In genomic region chr9:133402689-133403088, GRCh38 we compare ENCODE assay signal across 18 cellular contexts. TPM values are rescaled to one million over a fixed set of nuclear protein-coding genes. Genes with fewer than 3 reads are reported as not detected.
DNase-seq lines count a peak whose midpoint lies in the region; ATAC-seq, FAIRE-seq and TF ChIP-seq lines count a peak whose summit lies in the region.
"Had no signal": no experiment of that assay in that cellular context is flagged by ENCODE, and none has a peak within 500 bp of the region (broad histone marks: within the 10 kb centered on the region; RNA-seq: fewer than 3 reads in every experiment).

No MANE protein-coding gene starts in this region.

- no peak for TF ChIP-seq EP300 in K562 (IDR thresholded peaks at IDR 0.05; ENCODE audit: low read length)

- no peaks in the 10 kb centered on the region for H3K79me2 ChIP-seq in K562 (ENCODE audit: control insufficient read depth, insufficient read depth, low read length)
- no peaks in the 10 kb centered on the region for H3K79me2 ChIP-seq in osteoblast (ENCODE audit: insufficient read depth, low read length)

- H3K4me2 ChIP-seq in K562 (ENCODE audit: insufficient read depth, low read length) (no peak overlapping the region), osteoblast (ENCODE audit: insufficient read depth, low read length) (no peak overlapping the region)
- H3K4me2 ChIP-seq: A549 had no signal

- ATAC-seq in K562 = no peak
- ATAC-seq: A549 had no signal

- POLR2A ChIA-PET in K562 (lab: Yijun Ruan, JAX) = interaction anchor here (0.6 to 1.0 kb wide), 2 partner anchors 10 to 372 kb away, joined by 3 to 4 read pairs; no protein-coding TSS in a partner anchor

- no peak overlapping the region for H3K4me3 ChIP-seq in K562
- no peak overlapping the region for H3K4me3 ChIP-seq in osteoblast (ENCODE audit: insufficient read depth, low read length)
- H3K4me3 ChIP-seq: A549, GM23248 had no signal

- H4K20me1 ChIP-seq in K562 (replicated peaks; ENCODE audit: control insufficient read depth, insufficient read depth, low read length) = peaks cover 11% of the 10 kb centered on the region
- peaks cover 11% of the 10 kb centered on the region for H4K20me1 ChIP-seq in osteoblast (ENCODE audit: insufficient read depth, low read length)

- CTCF ChIA-PET in K562 (lab: Yijun Ruan, JAX; ENCODE audit: low intra/inter-chr PET ratio) = no interaction called here

- H3K4me1 ChIP-seq in K562 (replicated peaks in 1 of 2; ENCODE audit: control insufficient read depth in 2 of 2, insufficient read depth in 2 of 2, low read length in 2 of 2) (peaks cover 0 to 26% of the 10 kb centered on the region in 2 experiments; a peak in 3 of 5 replicates), osteoblast (ENCODE audit: insufficient read depth, low read length) (peaks cover 10% of the 10 kb centered on the region)
- H3K4me1 ChIP-seq: A549, Caco-2 had no signal

- H2AFZ ChIP-seq in K562 (ENCODE audit: low read depth, low read length) (no peak overlapping the region), osteoblast (ENCODE audit: low read length) (no peak overlapping the region)
- H2AFZ ChIP-seq: GM23248 had no signal

- intact Hi-C loops in K562 (cut with micrococcal nuclease) = no loop called here

- H3K27me3 ChIP-seq in K562 (ENCODE audit: control insufficient read depth in 2 of 2, insufficient read depth in 2 of 2, low read length in 2 of 2) = peaks cover 0 to 1% of the 10 kb centered on the region in 2 experiments; a peak in 1 of 5 replicates
- peaks cover 6% of the 10 kb centered on the region for H3K27me3 ChIP-seq in osteoblast (ENCODE audit: insufficient read depth, low read length)

- no peaks in the 10 kb centered on the region for H3K9me3 ChIP-seq in K562 (replicated peaks; ENCODE audit: control insufficient read depth, insufficient read depth, low read depth, low read length)
- no peaks in the 10 kb centered on the region for H3K9me3 ChIP-seq in osteoblast (ENCODE audit: low read depth, low read length)
- H3K9me3 ChIP-seq: A549, Caco-2 had no signal

- no peaks in the 10 kb centered on the region for H3K9me1 ChIP-seq in K562 (ENCODE audit: control insufficient read depth, insufficient read depth, low read length)

- H3K9ac ChIP-seq in K562 (ENCODE audit: insufficient read depth in 1 of 2, low read depth in 2 of 2, low read length in 2 of 2) = peak overlapping the region in 1 of 2 experiments; percentile 60; a peak in 1 of 4 replicates
- H3K9ac ChIP-seq: GM23248 had no signal

- TF ChIP-seq RAD21 in K562 (CRISPR knock-in tag; conservative IDR thresholded peaks at IDR 0.05 in 1 of 2, IDR thresholded peaks at IDR 0.05 in 1 of 2) = no peak

- no TSS peak for BruUV-seq in K562 (replicated peaks; lab: Mats Ljungman, UMichigan)

- in situ Hi-C loops in K562 (cut with MboI) = no loop called here

- no peak for FAIRE-seq in D721Med (lab: Jason Lieb, UNC)
- FAIRE-seq in K562 (lab: Jason Lieb, UNC) = no peak
- FAIRE-seq: A549, GM12892, GM18507 had no signal

- H3K27ac ChIP-seq in K562 (ENCODE audit: extremely low read depth, low read depth, low read length) (no peak overlapping the region), osteoblast (ENCODE audit: low read depth, low read length) (no peak overlapping the region)
- H3K27ac ChIP-seq: A549, C4-2B, GM23248 had no signal

- peaks cover 46% of the 10 kb centered on the region; the same call in 2 of the 3 replicates for H3K36me3 ChIP-seq in K562 (ENCODE audit: control insufficient read depth, insufficient read depth, low read length)
- peaks cover 8% of the 10 kb centered on the region for H3K36me3 ChIP-seq in osteoblast (ENCODE audit: insufficient read depth, low read length)

- DNase-seq in 8988T (peak; percentile 7), D721Med (ENCODE audit: insufficient read length, low spot score) (peak; percentile 6), K562 (ENCODE audit: extremely low read depth in 1 of 4, low spot score in 3 of 4) (no peak), osteoblast (ENCODE audit: insufficient read length, low spot score, missing footprints) (peak; percentile 18), NCI-H510A treated with DMSO at 0.1 percent for 48 hours (lab: John Stamatoyannopoulos, UW) (no peak), HCEC 1CT (no peak)
- DNase-seq: AML-193; Caco-2; CD4-positive, alpha-beta T cell; DMS153; DMS79; GDM1; GM23248; H9 had no signal

- TF ChIP-seq POLR2A in K562 (conservative IDR thresholded peaks at IDR 0.05) = no peak

- 63% methylated on average over 3 of the region's 7 CpGs for WGBS in K562 (ENCODE audit: insufficient coverage, low coverage, missing lambda C conversion rate)

- TF ChIP-seq CTCF in D721Med (IDR thresholded peaks at IDR 0.05; ENCODE audit: insufficient read depth, missing control alignments) (no peak), K562 (IDR thresholded peaks at IDR 0.05 in 2 of 3, conservative IDR thresholded peaks at IDR 0.05 in 1 of 3; ENCODE audit: insufficient read depth in 2 of 3, low read depth in 1 of 3, low read length in 3 of 3) (no peak), osteoblast (IDR thresholded peaks at IDR 0.05; ENCODE audit: extremely low read depth, low read depth, low read length) (no peak)

RNA-seq across cellular contexts. Expression of gene REXO4, which starts 15.1 kb away (rescaled TPM):
- 33.3 and 49.1 TPM in 2 replicates for total RNA-seq in K562 (2011; cell fraction: chromatin; rRNA removed; ENCODE audit: low replicate concordance)
- 33.0 and 38.9 TPM in 2 replicates for total RNA-seq in K562 (2011; cell fraction: nucleolus; rRNA removed)
- total RNA-seq in K562 (2011; cell fraction: nucleoplasm; rRNA removed) = 25.6 and 35.8 TPM in 2 replicates
- total RNA-seq in K562 (2014; rRNA removed) (70.5 and 72.9 TPM in 2 replicates), K562 (2014; rRNA removed; fragmentation: Illumina TruSeq; extraction: Trizol) (19.6 and 21.6 TPM in 2 replicates), K562 (2015; rRNA removed; fragmentation: Illumina TruSeq; extraction: Trizol) (31.1 and 31.3 TPM in 2 replicates), K562 (2021) (56.4 and 57.9 TPM in 2 replicates), osteoblast (10.6 and 11.9 TPM in 2 replicates)
- polyA plus RNA-seq in K562 (2011; rRNA removed) (23.9 and 29.2 TPM in 2 replicates), K562 (2014; fragmentation: Illumina TruSeq; extraction: Trizol) (40.9 and 45.1 TPM in 2 replicates), K562 (2014; fragmentation: Nextera tagmentation; extraction: Ambion mirVana) (1 to 10 TPM; 3.4 to 5.0 TPM), K562 (2014; rRNA removed) (58.8 and 62.3 TPM in 2 replicates)
- polyA plus RNA-seq in K562 (2011; cell fraction: cytosol; rRNA removed) = 26.2 and 39.1 TPM in 2 replicates
- 19.8 and 27.2 TPM in 2 replicates for polyA plus RNA-seq in K562 (2011; cell fraction: nucleus; rRNA removed)
- polyA plus RNA-seq in K562 (2012) = 22.0 and 39.1 TPM in 2 replicates
- 22.5 and 31.4 TPM in 2 replicates for polyA minus RNA-seq in K562 (2011; rRNA and poly(A)+ RNA removed)
- 17.9 and 24.8 TPM in 2 replicates for polyA minus RNA-seq in K562 (2011; cell fraction: cytosol; rRNA and poly(A)+ RNA removed)
- 13.6 and 16.7 TPM in 2 replicates for polyA minus RNA-seq in K562 (2011; cell fraction: nucleus; rRNA and poly(A)+ RNA removed)

RNA-seq across cellular contexts. Expression of gene ADAMTS13, which starts 19.5 kb away (rescaled TPM):
- 0.51 and 1.4 TPM in 2 replicates for total RNA-seq in K562 (2011; cell fraction: chromatin; rRNA removed; ENCODE audit: low replicate concordance)
- total RNA-seq in K562 (2011; cell fraction: nucleolus; rRNA removed) = 0.53 and 0.83 TPM in 2 replicates
- 0.44 and 1.4 TPM in 2 replicates for total RNA-seq in K562 (2011; cell fraction: nucleoplasm; rRNA removed)
- total RNA-seq in K562 (2014; rRNA removed) = 0.04 TPM in 1 of 2 replicates, not detected in the other
- total RNA-seq in K562 (2014; rRNA removed; fragmentation: Illumina TruSeq; extraction: Trizol) = not detected in 2 replicates
- 0.04 TPM in 1 of 2 replicates, not detected in the other for total RNA-seq in K562 (2015; rRNA removed; fragmentation: Illumina TruSeq; extraction: Trizol)
- 0.07 TPM in 1 of 2 replicates, not detected in the other for total RNA-seq in K562 (2021)
- polyA plus RNA-seq in K562 (2011; rRNA removed) = 0.16 and 0.20 TPM in 2 replicates
- 0.10 and 0.16 TPM in 2 replicates for polyA plus RNA-seq in K562 (2011; cell fraction: cytosol; rRNA removed)
- 1.2 and 1.3 TPM in 2 replicates for polyA plus RNA-seq in K562 (2011; cell fraction: nucleus; rRNA removed)
- 0.29 and 1.0 TPM in 2 replicates for polyA plus RNA-seq in K562 (2012)
- polyA plus RNA-seq in K562 (2014; fragmentation: Illumina TruSeq; extraction: Trizol) = 0.03 TPM in 1 of 2 replicates, not detected in the other
- not detected for polyA plus RNA-seq in K562 (2014; fragmentation: Nextera tagmentation; extraction: Ambion mirVana)
- 0.04 and 0.26 TPM in 2 replicates for polyA plus RNA-seq in K562 (2014; rRNA removed)
- not detected in 2 replicates for polyA minus RNA-seq in K562 (2011; rRNA and poly(A)+ RNA removed)
- polyA minus RNA-seq in K562 (2011; cell fraction: cytosol; rRNA and poly(A)+ RNA removed) = not detected in 2 replicates
- polyA minus RNA-seq in K562 (2011; cell fraction: nucleus; rRNA and poly(A)+ RNA removed) = 0.33 and 0.40 TPM in 2 replicates
- total RNA-seq in osteoblast = 1.2 and 1.4 TPM in 2 replicates

RNA-seq across cellular contexts. Expression of gene STKLD1, which starts 26.5 kb away (rescaled TPM):
- 1.6 and 2.8 TPM in 2 replicates for total RNA-seq in K562 (2011; cell fraction: chromatin; rRNA removed; ENCODE audit: low replicate concordance)
- 0.50 and 0.92 TPM in 2 replicates for total RNA-seq in K562 (2011; cell fraction: nucleolus; rRNA removed)
- 0.69 and 1.3 TPM in 2 replicates for total RNA-seq in K562 (2011; cell fraction: nucleoplasm; rRNA removed)
- 0.53 TPM in 1 of 2 replicates, not detected in the other for total RNA-seq in K562 (2014; rRNA removed)
- 0.19 and 0.36 TPM in 2 replicates for total RNA-seq in K562 (2014; rRNA removed; fragmentation: Illumina TruSeq; extraction: Trizol)
- 0.26 and 0.65 TPM in 2 replicates for total RNA-seq in K562 (2015; rRNA removed; fragmentation: Illumina TruSeq; extraction: Trizol)
- 0.20 and 0.33 TPM in 2 replicates for total RNA-seq in K562 (2021)
- polyA plus RNA-seq in K562 (2011; rRNA removed) = 0.60 and 1.2 TPM in 2 replicates
- 0.60 and 0.85 TPM in 2 replicates for polyA plus RNA-seq in K562 (2011; cell fraction: cytosol; rRNA removed)
- polyA plus RNA-seq in K562 (2011; cell fraction: nucleus; rRNA removed) = 0.60 and 0.86 TPM in 2 replicates
- 0.82 and 1.7 TPM in 2 replicates for polyA plus RNA-seq in K562 (2012)
- 0.25 and 1.0 TPM in 2 replicates for polyA plus RNA-seq in K562 (2014; fragmentation: Illumina TruSeq; extraction: Trizol)
- under 1 TPM in 1 of 2 experiments, not detected in 1; 0.10 TPM for polyA plus RNA-seq in K562 (2014; fragmentation: Nextera tagmentation; extraction: Ambion mirVana)
- polyA plus RNA-seq in K562 (2014; rRNA removed) = 0.13 and 0.61 TPM in 2 replicates
- 0.39 and 0.81 TPM in 2 replicates for polyA minus RNA-seq in K562 (2011; rRNA and poly(A)+ RNA removed)
- 0.86 TPM in 1 of 2 replicates, not detected in the other for polyA minus RNA-seq in K562 (2011; cell fraction: cytosol; rRNA and poly(A)+ RNA removed)
- polyA minus RNA-seq in K562 (2011; cell fraction: nucleus; rRNA and poly(A)+ RNA removed) = 0.27 and 0.44 TPM in 2 replicates
- 0.72 and 1.2 TPM in 2 replicates for total RNA-seq in osteoblast

RNA-seq across cellular contexts. Expression of gene SURF4, which starts 26.8 kb away (rescaled TPM):
- 165 and 371 TPM in 2 replicates for total RNA-seq in K562 (2011; cell fraction: chromatin; rRNA removed; ENCODE audit: low replicate concordance)
- 360 and 416 TPM in 2 replicates for total RNA-seq in K562 (2011; cell fraction: nucleolus; rRNA removed)
- total RNA-seq in K562 (2011; cell fraction: nucleoplasm; rRNA removed) = 387 and 460 TPM in 2 replicates
- 158 and 200 TPM in 2 replicates for total RNA-seq in K562 (2014; rRNA removed)
- 110 and 137 TPM in 2 replicates for total RNA-seq in K562 (2014; rRNA removed; fragmentation: Illumina TruSeq; extraction: Trizol)
- 128 and 130 TPM in 2 replicates for total RNA-seq in K562 (2015; rRNA removed; fragmentation: Illumina TruSeq; extraction: Trizol)
- total RNA-seq in K562 (2021) = 175 and 181 TPM in 2 replicates
- 174 and 176 TPM in 2 replicates for polyA plus RNA-seq in K562 (2011; rRNA removed)
- polyA plus RNA-seq in K562 (2011; cell fraction: cytosol; rRNA removed) = 241 and 245 TPM in 2 replicates
- 131 and 161 TPM in 2 replicates for polyA plus RNA-seq in K562 (2011; cell fraction: nucleus; rRNA removed)
- 137 and 203 TPM in 2 replicates for polyA plus RNA-seq in K562 (2012)
- 144 and 148 TPM in 2 replicates for polyA plus RNA-seq in K562 (2014; fragmentation: Illumina TruSeq; extraction: Trizol)
- 10 to 100 TPM in 1 of 2 experiments, 1 to 10 TPM in 1; 8.4 to 13.5 TPM for polyA plus RNA-seq in K562 (2014; fragmentation: Nextera tagmentation; extraction: Ambion mirVana)
- polyA plus RNA-seq in K562 (2014; rRNA removed) = 116 and 147 TPM in 2 replicates
- polyA minus RNA-seq in K562 (2011; rRNA and poly(A)+ RNA removed) = 117 and 140 TPM in 2 replicates
- 116 and 143 TPM in 2 replicates for polyA minus RNA-seq in K562 (2011; cell fraction: cytosol; rRNA and poly(A)+ RNA removed)
- 25.7 and 40.3 TPM in 2 replicates for polyA minus RNA-seq in K562 (2011; cell fraction: nucleus; rRNA and poly(A)+ RNA removed)
- total RNA-seq in osteoblast = 366 and 392 TPM in 2 replicates

RNA-seq across cellular contexts. Expression of gene SURF2, which starts 46.3 kb away (rescaled TPM):
- total RNA-seq in K562 (2011; cell fraction: chromatin; rRNA removed; ENCODE audit: low replicate concordance) = 2.1 and 4.8 TPM in 2 replicates
- total RNA-seq in K562 (2011; cell fraction: nucleolus; rRNA removed) = 5.7 and 6.1 TPM in 2 replicates
- 3.4 and 7.6 TPM in 2 replicates for total RNA-seq in K562 (2011; cell fraction: nucleoplasm; rRNA removed)
- 82.5 and 83.0 TPM in 2 replicates for total RNA-seq in K562 (2014; rRNA removed)
- total RNA-seq in K562 (2014; rRNA removed; fragmentation: Illumina TruSeq; extraction: Trizol) = 18.6 and 19.8 TPM in 2 replicates
- total RNA-seq in K562 (2015; rRNA removed; fragmentation: Illumina TruSeq; extraction: Trizol) = 37.0 and 37.3 TPM in 2 replicates
- total RNA-seq in K562 (2021) = 38.3 and 43.3 TPM in 2 replicates
- 7.3 and 9.7 TPM in 2 replicates for polyA plus RNA-seq in K562 (2011; rRNA removed)
- polyA plus RNA-seq in K562 (2011; cell fraction: cytosol; rRNA removed) = 11.8 and 44.2 TPM in 2 replicates
- polyA plus RNA-seq in K562 (2011; cell fraction: nucleus; rRNA removed) = 6.8 and 14.0 TPM in 2 replicates
- polyA plus RNA-seq in K562 (2012) = 30.9 and 47.7 TPM in 2 replicates
- 21.3 and 32.2 TPM in 2 replicates for polyA plus RNA-seq in K562 (2014; fragmentation: Illumina TruSeq; extraction: Trizol)
- polyA plus RNA-seq in K562 (2014; fragmentation: Nextera tagmentation; extraction: Ambion mirVana) = 10 to 100 TPM in 1 of 2 experiments, 1 to 10 TPM in 1; 5.5 to 10.2 TPM
- 52.4 and 58.9 TPM in 2 replicates for polyA plus RNA-seq in K562 (2014; rRNA removed)
- polyA minus RNA-seq in K562 (2011; rRNA and poly(A)+ RNA removed) = 7.6 TPM in 2 replicates
- 10.3 and 16.3 TPM in 2 replicates for polyA minus RNA-seq in K562 (2011; cell fraction: cytosol; rRNA and poly(A)+ RNA removed)
- 4.1 and 4.2 TPM in 2 replicates for polyA minus RNA-seq in K562 (2011; cell fraction: nucleus; rRNA and poly(A)+ RNA removed)
- total RNA-seq in osteoblast = 10.3 and 15.2 TPM in 2 replicates

Comparison
In these comparisons a context has a peak if more than half of its experiments do, and no peak if none do; other contexts are left out.
1. DNase-seq: peak in 8988T (single experiment), D721Med (single experiment) and osteoblast (single experiment); none in K562 (0 of 4), NCI-H510A treated with DMSO at 0.1 percent for 48 hours (single experiment) and HCEC 1CT (single experiment).